15 cellular contexts compared by ENCODE assay signal in the genomic region with DNA sequence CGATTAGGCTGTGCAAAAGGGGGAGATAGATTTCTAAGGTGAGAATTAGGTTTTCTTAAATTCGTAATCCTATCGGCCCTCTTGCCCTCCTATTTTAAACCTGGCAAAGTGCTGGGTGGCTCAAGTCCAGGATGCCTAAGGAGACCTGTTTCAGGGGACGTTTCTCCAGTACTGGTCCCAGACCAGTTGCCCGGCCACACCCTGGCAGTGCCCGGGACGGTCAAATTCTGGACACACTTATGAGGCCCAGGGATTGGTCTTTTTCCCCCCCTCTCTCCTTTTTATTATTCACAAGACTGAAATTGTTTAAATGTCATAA. TPM values are rescaled to one million over a fixed set of nuclear protein-coding genes. Genes with fewer than 3 reads are reported as not detected.
DNase-seq lines count a peak whose midpoint lies in the region; TF ChIP-seq lines count a peak whose summit lies in the region.
"Had no signal": no experiment of that assay in that cellular context is flagged by ENCODE, and none has a peak within 500 bp of the region (broad histone marks: within the 10 kb centered on the region; RNA-seq: fewer than 3 reads in every experiment).

No MANE protein-coding gene starts in this region.

- H2AFZ ChIP-seq in smooth muscle cell (ENCODE audit: low read depth) = no peak overlapping the region

- intact Hi-C loops in activated naive CD4-positive, alpha-beta T cell treated with anti-CD3 and anti-CD28 coated beads for 36 hours (cut with micrococcal nuclease) = no loop called here

- POLR2A ChIA-PET in activated CD4-positive, alpha-beta memory T cell treated with anti-CD3 and anti-CD28 coated beads, Interleukin-2, amount 10 ng/mL, durations not matched to agents 7 days and 5 days (lab: Charles Lee) = no interaction called here

- no peak for DNase-seq in activated naive CD4-positive, alpha-beta T cell treated with anti-CD3 and anti-CD28 coated beads, Interleukin-2, amount 10 ng/mL, durations not matched to agents 7 days and 5 days
- DNase-seq in activated naive CD4-positive, alpha-beta T cell treated with anti-CD3 and anti-CD28 coated beads for 36 hours = no peak
- DNase-seq in activated CD4-positive, alpha-beta memory T cell treated with anti-CD3 and anti-CD28 coated beads, Interleukin-2, amount 10 ng/mL, durations not matched to agents 7 days and 5 days = no peak
- DNase-seq in smooth muscle cell (lab: John Stamatoyannopoulos, UW; ENCODE audit: unreplicated experiment) (no peak), SIG-M5 treated with dmso at 0.1 percent for 504 hours (lab: John Stamatoyannopoulos, UW; ENCODE audit: unreplicated experiment) (no peak), NCI-H2196 treated with DMSO at 0.1 percent for 48 hours (lab: John Stamatoyannopoulos, UW; ENCODE audit: unreplicated experiment) (no peak), DMS79 treated with DMSO at 0.1 percent for 48 hours (lab: John Stamatoyannopoulos, UW) (no peak)
- DNase-seq: caudate nucleus, DMS79, GOT3, naive B cell, NCI-H1092 treated with DMSO at 0.1 percent for 48 hours, Peyer's patch had no signal

- H3K36me3 Mint-ChIP-seq in activated naive CD4-positive, alpha-beta T cell treated with anti-CD3 and anti-CD28 coated beads, Interleukin-2, amount 10 ng/mL, durations not matched to agents 7 days and 5 days = peaks cover 4% of the 10 kb centered on the region
- no peaks in the 10 kb centered on the region for H3K36me3 Mint-ChIP-seq in activated naive CD4-positive, alpha-beta T cell treated with anti-CD3 and anti-CD28 coated beads for 36 hours (ENCODE audit: low read depth)
- peaks cover 4% of the 10 kb centered on the region for H3K36me3 Mint-ChIP-seq in activated CD4-positive, alpha-beta memory T cell treated with anti-CD3 and anti-CD28 coated beads, Interleukin-2, amount 10 ng/mL, durations not matched to agents 7 days and 5 days (ENCODE audit: low read depth)
- H3K36me3 Mint-ChIP-seq: naive B cell had no signal

- H3K27ac Mint-ChIP-seq in activated naive CD4-positive, alpha-beta T cell treated with anti-CD3 and anti-CD28 coated beads, Interleukin-2, amount 10 ng/mL, durations not matched to agents 7 days and 5 days = peak overlapping the region; percentile 72
- H3K27ac Mint-ChIP-seq in activated naive CD4-positive, alpha-beta T cell treated with anti-CD3 and anti-CD28 coated beads for 36 hours = no peak overlapping the region
- peak overlapping the region; percentile 34 for H3K27ac Mint-ChIP-seq in activated CD4-positive, alpha-beta memory T cell treated with anti-CD3 and anti-CD28 coated beads, Interleukin-2, amount 10 ng/mL, durations not matched to agents 7 days and 5 days

- no peaks in the 10 kb centered on the region for H3K79me2 ChIP-seq in smooth muscle cell (ENCODE audit: low read depth)

- H3K36me3 ChIP-seq in iPS-20b (ENCODE audit: insufficient read depth, low read depth, low read length) (no peaks in the 10 kb centered on the region), smooth muscle cell (ENCODE audit: low read depth) (no peaks in the 10 kb centered on the region)
- H3K36me3 ChIP-seq: esophagus muscularis mucosa, Peyer's patch had no signal

- no peaks in the 10 kb centered on the region for H4K20me1 ChIP-seq in smooth muscle cell (ENCODE audit: low read depth)

- H3K4me2 ChIP-seq in smooth muscle cell = peak overlapping the region; percentile 97

- H3K4me1 ChIP-seq in iPS-20b (ENCODE audit: insufficient read depth, low read length) = peaks cover 21% of the 10 kb centered on the region; the same call in 1 of the 2 replicates
- peaks cover 34% of the 10 kb centered on the region for H3K4me1 ChIP-seq in smooth muscle cell (ENCODE audit: low read depth)

- WGBS in smooth muscle cell (ENCODE audit: low lambda C conversion rate) = 31% methylated on average over 7 of the region's 7 CpGs

- peaks cover 93% of the 10 kb centered on the region for H3K27me3 Mint-ChIP-seq in activated naive CD4-positive, alpha-beta T cell treated with anti-CD3 and anti-CD28 coated beads, Interleukin-2, amount 10 ng/mL, durations not matched to agents 7 days and 5 days
- peaks cover 58% of the 10 kb centered on the region for H3K27me3 Mint-ChIP-seq in activated naive CD4-positive, alpha-beta T cell treated with anti-CD3 and anti-CD28 coated beads for 36 hours (ENCODE audit: low read depth)
- H3K27me3 Mint-ChIP-seq in activated CD4-positive, alpha-beta memory T cell treated with anti-CD3 and anti-CD28 coated beads, Interleukin-2, amount 10 ng/mL, durations not matched to agents 7 days and 5 days = peaks cover 59% of the 10 kb centered on the region

- H3K27ac ChIP-seq in iPS-20b (ENCODE audit: low read length) (no peak overlapping the region), smooth muscle cell (ENCODE audit: low read depth) (no peak overlapping the region)
- H3K27ac ChIP-seq: esophagus muscularis mucosa, Peyer's patch had no signal

- H3F3A ChIP-seq in smooth muscle cell (ENCODE audit: low read depth) = no peaks in the 10 kb centered on the region

- H3K27me3 ChIP-seq in iPS-20b (ENCODE audit: insufficient read depth, low read length) = peaks cover 100% of the 10 kb centered on the region
- H3K27me3 ChIP-seq in smooth muscle cell (ENCODE audit: low read depth) = peaks cover 100% of the 10 kb centered on the region

- peaks cover 4% of the 10 kb centered on the region; the same call in 1 of the 2 replicates for H3K9me3 ChIP-seq in iPS-20b (ENCODE audit: insufficient read depth, low read depth, low read length)
- no peaks in the 10 kb centered on the region for H3K9me3 ChIP-seq in smooth muscle cell (replicated peaks; ENCODE audit: low read depth)
- H3K9me3 ChIP-seq: esophagus muscularis mucosa had no signal

- H3K4me1 Mint-ChIP-seq in activated naive CD4-positive, alpha-beta T cell treated with anti-CD3 and anti-CD28 coated beads, Interleukin-2, amount 10 ng/mL, durations not matched to agents 7 days and 5 days = peaks cover 5% of the 10 kb centered on the region
- H3K4me1 Mint-ChIP-seq in activated naive CD4-positive, alpha-beta T cell treated with anti-CD3 and anti-CD28 coated beads for 36 hours (ENCODE audit: low read depth) = peaks cover 13% of the 10 kb centered on the region
- peaks cover 2% of the 10 kb centered on the region for H3K4me1 Mint-ChIP-seq in activated CD4-positive, alpha-beta memory T cell treated with anti-CD3 and anti-CD28 coated beads, Interleukin-2, amount 10 ng/mL, durations not matched to agents 7 days and 5 days

- H3K9ac ChIP-seq in iPS-20b (ENCODE audit: low read depth, low read length) (no peak overlapping the region), smooth muscle cell (ENCODE audit: low read depth) (no peak overlapping the region)

- H3K4me3 ChIP-seq in iPS-20b (ENCODE audit: low read length) = peak overlapping the region; percentile 44
- H3K4me3 ChIP-seq in smooth muscle cell = peak overlapping the region; percentile 54

- no peaks in the 10 kb centered on the region for H3K9me3 Mint-ChIP-seq in activated naive CD4-positive, alpha-beta T cell treated with anti-CD3 and anti-CD28 coated beads, Interleukin-2, amount 10 ng/mL, durations not matched to agents 7 days and 5 days
- H3K9me3 Mint-ChIP-seq in activated naive CD4-positive, alpha-beta T cell treated with anti-CD3 and anti-CD28 coated beads for 36 hours = no peaks in the 10 kb centered on the region
- H3K9me3 Mint-ChIP-seq in activated CD4-positive, alpha-beta memory T cell treated with anti-CD3 and anti-CD28 coated beads, Interleukin-2, amount 10 ng/mL, durations not matched to agents 7 days and 5 days = no peaks in the 10 kb centered on the region

- no peak for TF ChIP-seq CTCF in smooth muscle cell (IDR thresholded peaks at IDR 0.05; ENCODE audit: borderline replicate concordance, insufficient read depth, poor library complexity, severe bottlenecking)

- no peak overlapping the region for H3K4me3 Mint-ChIP-seq in activated naive CD4-positive, alpha-beta T cell treated with anti-CD3 and anti-CD28 coated beads, Interleukin-2, amount 10 ng/mL, durations not matched to agents 7 days and 5 days
- H3K4me3 Mint-ChIP-seq in activated naive CD4-positive, alpha-beta T cell treated with anti-CD3 and anti-CD28 coated beads for 36 hours = no peak overlapping the region
- no peak overlapping the region for H3K4me3 Mint-ChIP-seq in activated CD4-positive, alpha-beta memory T cell treated with anti-CD3 and anti-CD28 coated beads, Interleukin-2, amount 10 ng/mL, durations not matched to agents 7 days and 5 days

- CTCF ChIA-PET in activated naive CD4-positive, alpha-beta T cell treated with anti-CD3 and anti-CD28 coated beads, Interleukin-2, amount 10 ng/mL, durations not matched to agents 7 days and 5 days (lab: Charles Lee) = interaction anchor here (1.6 kb wide), 1 partner anchor 13 kb away, joined by 6 read pairs; no protein-coding TSS in a partner anchor
- CTCF ChIA-PET in activated naive CD4-positive, alpha-beta T cell treated with anti-CD3 and anti-CD28 coated beads for 36 hours (lab: Charles Lee) = no interaction called here
- CTCF ChIA-PET in activated CD4-positive, alpha-beta memory T cell treated with anti-CD3 and anti-CD28 coated beads, Interleukin-2, amount 10 ng/mL, durations not matched to agents 7 days and 5 days (lab: Charles Lee) = no interaction called here

RNA-seq across cellular contexts. Expression of gene GBX2, which starts 3.2 kb away (rescaled TPM):
- not detected for total RNA-seq in activated naive CD4-positive, alpha-beta T cell treated with anti-CD3 and anti-CD28 coated beads for 36 hours
- not detected for total RNA-seq in activated CD4-positive, alpha-beta memory T cell treated with anti-CD3 and anti-CD28 coated beads, Interleukin-2, amount 10 ng/mL, durations not matched to agents 7 days and 5 days
- not detected in 2 replicates for total RNA-seq in smooth muscle cell
- polyA plus RNA-seq in smooth muscle cell = 0.27 TPM in 1 of 2 replicates, not detected in the other
- total RNA-seq: esophagus muscularis mucosa, Peyer's patch had no signal
